ENCODE assay signal across 11 cellular contexts in genomic region chr18:3919396-3920061, GRCh38.
DNase-seq lines count a peak whose midpoint lies in the region; ATAC-seq and TF ChIP-seq lines count a peak whose summit lies in the region.
"Had no signal": no experiment of that assay in that cellular context is flagged by ENCODE, and none has a peak within 500 bp of the region (broad histone marks: within the 10 kb centered on the region; RNA-seq: fewer than 3 reads in every experiment).

No MANE protein-coding gene starts in this region.

- H3K56ac ChIP-seq in mesendoderm (ENCODE audit: low read length), result no peak overlapping the region

- H2BK5ac ChIP-seq in mesendoderm (ENCODE audit: low read length), result no peak overlapping the region

- H3F3A ChIP-seq in OCI-LY1 (ENCODE audit: insufficient read depth, low read length), result no peaks in the 10 kb centered on the region

- no peaks in the 10 kb centered on the region for H3K9me2 ChIP-seq in OCI-LY1 (ENCODE audit: low read depth, low read length)

- H3K23ac ChIP-seq in mesendoderm (ENCODE audit: low read length), result no peak overlapping the region

- ATAC-seq in heart right ventricle (peak in 6 of 8 donors; percentile 68 to 91 (median 76)), HG02642 (IDR thresholded peaks at IDR 0.05; ENCODE audit: poor library complexity, unreplicated experiment) (no peak)
- ATAC-seq: A549 had no signal

- H4K20me1 ChIP-seq in OCI-LY1 (ENCODE audit: insufficient read depth, low read length) (no peaks in the 10 kb centered on the region), osteoblast (ENCODE audit: insufficient read depth, low read length) (no peaks in the 10 kb centered on the region)

- no peak overlapping the region for H4K8ac ChIP-seq in mesendoderm (ENCODE audit: low read depth, low read length)

- H2AK5ac ChIP-seq in mesendoderm (ENCODE audit: low read length), result no peak overlapping the region

- no peak overlapping the region for H3K18ac ChIP-seq in mesendoderm (ENCODE audit: low read length)

- no peaks in the 10 kb centered on the region for H3K9me3 ChIP-seq in OCI-LY1 (ENCODE audit: low read length)
- no peaks in the 10 kb centered on the region for H3K9me3 ChIP-seq in adrenal gland (replicated peaks in 1 of 3)
- H3K9me3 ChIP-seq in heart right ventricle, result no peaks in the 10 kb centered on the region
- H3K9me3 ChIP-seq in osteoblast (ENCODE audit: low read depth, low read length), result no peaks in the 10 kb centered on the region
- H3K9me3 ChIP-seq: A549, HAP-1 had no signal

- H3K4me2 ChIP-seq in OCI-LY1 (ENCODE audit: low read length), result no peak overlapping the region; the same call in 1 of the 2 replicates
- H3K4me2 ChIP-seq in mesendoderm (ENCODE audit: low read length), result no peak overlapping the region
- H3K4me2 ChIP-seq in osteoblast (ENCODE audit: insufficient read depth, low read length), result no peak overlapping the region
- H3K4me2 ChIP-seq: A549 had no signal

- no peaks in the 10 kb centered on the region for H3K79me1 ChIP-seq in mesendoderm (ENCODE audit: low read length)

- TF ChIP-seq CTCF in OCI-LY1 (IDR thresholded peaks at IDR 0.05; ENCODE audit: low read length) (no peak), adrenal gland (IDR thresholded peaks at IDR 0.05) (no peak), heart right ventricle (IDR thresholded peaks at IDR 0.05) (no peak), osteoblast (IDR thresholded peaks at IDR 0.05; ENCODE audit: extremely low read depth, low read depth, low read length) (no peak)

- 71 to 83% (median 76%) methylated on average over 2 of the region's 2 CpGs for WGBS in adrenal gland, 4 donors
- 73 to 74% methylated on average over 2 of the region's 2 CpGs for WGBS in heart right ventricle, 2 donors
- no CpG with 5 or more reads among the region's 2 CpGs for WGBS in mesendoderm (ENCODE audit: extremely low coverage, insufficient coverage, low lambda C conversion rate)

- H2BK15ac ChIP-seq in mesendoderm (replicated peaks; ENCODE audit: low read depth), result no peak overlapping the region

- H3K27me3 ChIP-seq in OCI-LY1 (ENCODE audit: insufficient read depth, low read length) (no peaks in the 10 kb centered on the region), adrenal gland (no peaks in the 10 kb centered on the region), heart right ventricle (no peaks in the 10 kb centered on the region), mesendoderm (ENCODE audit: insufficient read depth, low read length, poor library complexity) (no peaks in the 10 kb centered on the region), osteoblast (ENCODE audit: insufficient read depth, low read length) (no peaks in the 10 kb centered on the region)

- H3K79me2 ChIP-seq in OCI-LY1 (ENCODE audit: insufficient read depth, low read length), result no peaks in the 10 kb centered on the region
- H3K79me2 ChIP-seq in mesendoderm (ENCODE audit: control insufficient read depth, insufficient read depth, low read length), result no peaks in the 10 kb centered on the region
- no peaks in the 10 kb centered on the region for H3K79me2 ChIP-seq in osteoblast (ENCODE audit: insufficient read depth, low read length)

- H3K9ac ChIP-seq in OCI-LY1 (ENCODE audit: low read length), result no peak overlapping the region
- H3K9ac ChIP-seq in mesendoderm (ENCODE audit: low read length), result no peak overlapping the region

- no peak overlapping the region for H3K4ac ChIP-seq in mesendoderm (ENCODE audit: low read depth, low read length)

- H4K5ac ChIP-seq in mesendoderm (ENCODE audit: low read length), result no peak overlapping the region

- H3K4me1 ChIP-seq in OCI-LY1 (ENCODE audit: insufficient read depth, low read length, severe bottlenecking) (peaks cover 94% of the 10 kb centered on the region), adrenal gland (replicated peaks in 1 of 2) (peaks cover 0 to 8% of the 10 kb centered on the region in 2 donors), heart right ventricle (peaks cover 0 to 60% (median 12%) of the 10 kb centered on the region in 9 donors), mesendoderm (ENCODE audit: control insufficient read depth, low read depth, low read length) (no peaks in the 10 kb centered on the region), osteoblast (ENCODE audit: insufficient read depth, low read length) (peaks cover 4% of the 10 kb centered on the region)

- H3K4me3 ChIP-seq in OCI-LY1 (ENCODE audit: low read depth, low read length, poor library complexity, severe bottlenecking) (no peak overlapping the region), adrenal gland (no peak overlapping the region), heart right ventricle (no peak overlapping the region), mesendoderm (ENCODE audit: low read length) (no peak overlapping the region), osteoblast (ENCODE audit: insufficient read depth, low read length) (no peak overlapping the region)
- H3K4me3 ChIP-seq: A549, HAP-1 had no signal

- H3K27ac ChIP-seq in OCI-LY1 (ENCODE audit: low read depth, low read length, poor library complexity, severe bottlenecking), result peak overlapping the region; percentile 100
- peak overlapping the region in 1 of 5 donors; percentile 44 for H3K27ac ChIP-seq in adrenal gland
- H3K27ac ChIP-seq in heart right ventricle, result peak overlapping the region in 3 of 10 donors; percentile 23 to 57 (median 39)
- H3K27ac ChIP-seq in mesendoderm (ENCODE audit: low read depth, low read length), result no peak overlapping the region
- H3K27ac ChIP-seq in osteoblast (ENCODE audit: low read depth, low read length), result no peak overlapping the region
- H3K27ac ChIP-seq: A549 had no signal

- intact Hi-C loops in adrenal gland (cut with DNase I) (no loop called here), heart right ventricle (cut with DNase I) (loop anchor here in 3 of 10 donors (5.0 to 10.0 kb wide), 3 partner anchors 53 to 75 kb away; no protein-coding TSS in a partner anchor)

- H2AFZ ChIP-seq in OCI-LY1 (ENCODE audit: low read length) (peak overlapping the region; percentile 10; the same call in 1 of the 2 replicates), osteoblast (ENCODE audit: low read length) (no peak overlapping the region)

- H2BK120ac ChIP-seq in mesendoderm (ENCODE audit: low read depth, low read length), result no peak overlapping the region

- DNase-seq in adrenal gland (peak in 5 of 7 donors; percentile 24 to 65 (median 51)), heart right ventricle (peak in 1 of 2 donors; percentile 8), mesendoderm (peak; percentile 14), LoVo (ENCODE audit: low spot score) (no peak), osteoblast (ENCODE audit: insufficient read length, low spot score, missing footprints) (no peak)
- DNase-seq: CD8-positive, alpha-beta memory T cell; DMS 273 treated with DMSO at 0.1 percent for 48 hours had no signal

- no peak for TF ChIP-seq POLR2A in adrenal gland (IDR thresholded peaks at IDR 0.05)

- H3K36me3 ChIP-seq in OCI-LY1 (ENCODE audit: insufficient read depth, low read length), result no peaks in the 10 kb centered on the region
- no peaks in the 10 kb centered on the region for H3K36me3 ChIP-seq in adrenal gland (replicated peaks in 1 of 2)
- H3K36me3 ChIP-seq in heart right ventricle, result no peaks in the 10 kb centered on the region
- no peaks in the 10 kb centered on the region for H3K36me3 ChIP-seq in mesendoderm (ENCODE audit: control insufficient read depth, insufficient read depth, low read length)
- no peaks in the 10 kb centered on the region for H3K36me3 ChIP-seq in osteoblast (ENCODE audit: insufficient read depth, low read length)
- H3K36me3 ChIP-seq: HAP-1 had no signal

Comparison
In these comparisons a context has a peak if more than half of its experiments do, and no peak if none do; other contexts are left out.
1. DNase-seq: peak in adrenal gland (5 of 7) and mesendoderm (single experiment); none in LoVo (single experiment) and osteoblast (single experiment).